In genomic region chr6:148322704-148323103, GRCh38 we compare ENCODE assay signal across 27 cellular contexts. TPM values are rescaled to one million over a fixed set of nuclear protein-coding genes. Genes with fewer than 3 reads are reported as not detected.
"Had no signal": no experiment of that assay in that cellular context is flagged by ENCODE, and none has a peak within 500 bp of the region (broad histone marks: within the 10 kb centered on the region; RNA-seq: fewer than 3 reads in every experiment).

No MANE protein-coding gene starts in this region.

- H3K4me1 ChIP-seq: left lung, lower lobe of right lung, right atrium auricular region, right lobe of liver, tibial nerve, uterus had no signal

- ATAC-seq: left colon; left lung; lower lobe of right lung; natural killer cell; right lobe of liver; stimulated activated memory B cell treated with anti-CD40 and anti-IgM and Interleukin-4, amounts not matched to agents 10 μg/mL and 1 μg/mL and 100 μg/mL, for 72 hours; stimulated activated naive CD8-positive, alpha-beta T cell treated with anti-CD3 and anti-CD28 coated beads, Interleukin-15, amount 100 ng/mL, for 72 hours had no signal

- H3K4me3 ChIP-seq: left lung, lower lobe of right lung, ovary, right atrium auricular region, right lobe of liver, smooth muscle cell, tibial nerve, uterus had no signal

- H3K9me3 Mint-ChIP-seq: mesothelial cell of epicardium; stimulated activated naive CD8-positive, alpha-beta T cell treated with anti-CD3 and anti-CD28 coated beads, Interleukin-15, amount 100 ng/mL, for 72 hours had no signal

- H3K9me3 ChIP-seq: left lung, lower lobe of right lung, ovary, right atrium auricular region, right lobe of liver, tibial nerve, uterus had no signal

- H3K27me3 Mint-ChIP-seq: type B pancreatic cell had no signal

- H3K36me3 ChIP-seq: left lung, lower lobe of right lung, ovary, right atrium auricular region, right lobe of liver, tibial nerve, uterus had no signal

- H3K4me1 Mint-ChIP-seq: naive B cell; stimulated activated memory B cell treated with anti-CD40 and anti-IgM and Interleukin-4, amounts not matched to agents 10 μg/mL and 1 μg/mL and 100 μg/mL, for 72 hours; stimulated activated naive CD8-positive, alpha-beta T cell treated with anti-CD3 and anti-CD28 coated beads, Interleukin-15, amount 100 ng/mL, for 72 hours had no signal

- H3K4me2 ChIP-seq: smooth muscle cell had no signal

- FAIRE-seq: islet of Langerhans, kidney had no signal

- H3K4me3 Mint-ChIP-seq: immature natural killer cell; mesothelial cell of epicardium; naive B cell; natural killer cell; stimulated activated memory B cell treated with anti-CD40 and anti-IgM and Interleukin-4, amounts not matched to agents 10 μg/mL and 1 μg/mL and 100 μg/mL, for 72 hours; stimulated activated naive CD8-positive, alpha-beta T cell treated with anti-CD3 and anti-CD28 coated beads, Interleukin-15, amount 100 ng/mL, for 72 hours had no signal

- H3K27ac ChIP-seq: left lung, lower lobe of right lung, ovary, right atrium auricular region, right lobe of liver, tibial nerve, uterus had no signal

- H3K36me3 Mint-ChIP-seq: immature natural killer cell; mesothelial cell of epicardium; naive B cell; natural killer cell; stimulated activated memory B cell treated with anti-CD40 and anti-IgM and Interleukin-4, amounts not matched to agents 10 μg/mL and 1 μg/mL and 100 μg/mL, for 72 hours; type B pancreatic cell had no signal

- DNase-seq: hypothalamus; immature natural killer cell; kidney; left colon; left lung; lower lobe of right lung; mammary epithelial cell; mesendoderm; naive B cell; natural killer cell; ovary; right lobe of liver; stimulated activated CD4-positive, alpha-beta T cell treated with anti-CD3 and anti-CD28 coated beads, Interleukin-1b, Interleukin-23, amount 100 ng/mL, for 48 hours; stimulated activated CD4-positive, alpha-beta T cell treated with anti-CD3 and anti-CD28 coated beads, Interleukin-2, amount 100 ng/mL, for 48 hours; stimulated activated CD4-positive, alpha-beta T cell treated with anti-CD3 and anti-CD28 coated beads, Interleukin-4, amount 100 ng/mL, for 4 hours; stimulated activated CD8-positive, alpha-beta memory T cell treated with anti-CD3 and anti-CD28 coated beads, Interleukin-4, amount 100 ng/mL, for 48 hours; stimulated activated naive CD4-positive, alpha-beta T cell treated with Interleukin-2 at 50 U/mL for 16 hours; stimulated activated naive CD8-positive, alpha-beta T cell treated with anti-CD3 and anti-CD28 coated beads, Interleukin-15, amount 100 ng/mL, for 72 hours; substantia nigra; uterus had no signal

- H3K27me3 ChIP-seq: left lung, ovary, right atrium auricular region, right lobe of liver, tibial nerve, uterus had no signal

- H3K27ac Mint-ChIP-seq: immature natural killer cell; mesothelial cell of epicardium; naive B cell; natural killer cell; stimulated activated memory B cell treated with anti-CD40 and anti-IgM and Interleukin-4, amounts not matched to agents 10 μg/mL and 1 μg/mL and 100 μg/mL, for 72 hours; stimulated activated naive CD8-positive, alpha-beta T cell treated with anti-CD3 and anti-CD28 coated beads, Interleukin-15, amount 100 ng/mL, for 72 hours had no signal

RNA-seq across cellular contexts. Expression of gene SASH1, which starts 19.9 kb away (rescaled TPM):
- polyA plus RNA-seq: immature natural killer cell had no signal
